In the genomic region with DNA sequence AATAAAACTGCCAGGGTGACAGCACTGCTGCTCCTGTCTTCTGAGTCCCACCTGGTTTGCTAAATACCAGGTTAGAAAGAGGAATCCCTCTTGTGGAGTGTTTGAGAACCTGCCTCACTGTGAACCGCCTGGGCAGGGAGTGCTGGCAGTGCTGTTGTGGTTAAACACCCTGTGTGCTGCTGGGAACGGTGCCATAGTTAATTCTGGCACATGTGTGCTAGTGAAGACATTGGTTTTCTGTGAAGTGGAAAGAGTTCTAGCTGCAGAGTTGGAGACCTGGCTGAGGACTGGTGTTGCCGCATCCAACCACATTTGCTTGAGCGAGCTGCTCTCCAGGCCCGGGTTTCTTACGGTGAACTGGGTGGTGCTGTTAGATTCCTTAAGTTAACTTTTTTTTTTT, we compare ENCODE assay signal across 7 cellular contexts.
DNase-seq lines count a peak whose midpoint lies in the region; ATAC-seq and TF ChIP-seq lines count a peak whose summit lies in the region.

No MANE protein-coding gene starts in this region.

- peak in 4 of 7 experiments; percentile 15 to 51 (median 29) for TF ChIP-seq CTCF in stomach (IDR thresholded peaks at IDR 0.05)

- 60% methylated on average over 6 of the region's 6 CpGs for WGBS in right cardiac atrium
- WGBS in stomach, 5 donors = 52 to 70% (median 64%) methylated on average over 6 of the region's 6 CpGs

- peak; percentile 96 for DNase-seq in Jurkat, Clone E6-1 (ENCODE audit: low read depth, low spot score)
- DNase-seq in adipocyte (ENCODE audit: low read depth) (peak; percentile 54), right cardiac atrium (peak; percentile 69 to 83 (median 71)), stomach (peak; percentile 83), NCI-H82 treated with DMSO at 0.1 percent for 48 hours (lab: John Stamatoyannopoulos, UW; ENCODE audit: unreplicated experiment) (no peak)

- TF ChIP-seq EP300 in stomach (IDR thresholded peaks at IDR 0.05) = no peak

- intact Hi-C loops in right cardiac atrium (cut with DNase I) = loop anchor here in 2 of 4 donors (10.0 kb wide), 1 partner anchor 67 kb away; no protein-coding TSS in a partner anchor
- intact Hi-C loops in stomach (cut with DNase I; ENCODE audit: low total_unique reads) = no loop called here

- H3K9ac ChIP-seq in adipocyte (ENCODE audit: low read length) = no peak overlapping the region

- no peak overlapping the region for H3K27ac ChIP-seq in right cardiac atrium (ENCODE audit: low read length)
- peak overlapping the region in 2 of 5 donors; percentile 14 to 55 for H3K27ac ChIP-seq in stomach

- no peak overlapping the region for H3K4me3 ChIP-seq in Jurkat, Clone E6-1 (ENCODE audit: low read length)
- H3K4me3 ChIP-seq in adipocyte (ENCODE audit: low read length) (no peak overlapping the region), right cardiac atrium (ENCODE audit: low read length) (no peak overlapping the region), stomach (no peak overlapping the region)

- TF ChIP-seq POLR2A in stomach (IDR thresholded peaks at IDR 0.05) = no peak

- H3K9me3 ChIP-seq in adipocyte (ENCODE audit: control insufficient read depth, low read length) (no peaks in the 10 kb centered on the region), right cardiac atrium (ENCODE audit: control insufficient read depth, low read length) (no peaks in the 10 kb centered on the region), stomach (no peaks in the 10 kb centered on the region)

- peak; percentile 80 to 86 for ATAC-seq in right cardiac atrium
- no peak for ATAC-seq in GM18517 (IDR thresholded peaks at IDR 0.05; ENCODE audit: unreplicated experiment)
- no peak for ATAC-seq in activated CD4-positive, CD25-positive, alpha-beta regulatory T cell treated with anti-CD3 and anti-CD28 coated beads, Interleukin-2, amount 50 U/mL, for 24 hours

- peaks cover 38% of the 10 kb centered on the region for H3K36me3 ChIP-seq in adipocyte (ENCODE audit: control insufficient read depth, insufficient read depth, low read length, severe bottlenecking)
- H3K36me3 ChIP-seq in stomach = peaks cover 23 to 91% (median 78%) of the 10 kb centered on the region in 4 donors

- H3K4me1 ChIP-seq in adipocyte (ENCODE audit: control insufficient read depth, insufficient read depth, low read length) (peaks cover 54% of the 10 kb centered on the region), right cardiac atrium (ENCODE audit: control insufficient read depth, insufficient read depth, low read length) (peaks cover 5% of the 10 kb centered on the region), stomach (peaks cover 7 to 27% (median 14%) of the 10 kb centered on the region in 4 donors)

- no peaks in the 10 kb centered on the region for H3K27me3 ChIP-seq in adipocyte (replicated peaks; ENCODE audit: control insufficient read depth, insufficient read depth, low read length)
- H3K27me3 ChIP-seq in right cardiac atrium (ENCODE audit: control insufficient read depth, insufficient read depth) = no peaks in the 10 kb centered on the region
- H3K27me3 ChIP-seq in stomach = no peaks in the 10 kb centered on the region

Comparison
In these comparisons a context has a peak if more than half of its experiments do, and no peak if none do; other contexts are left out.
1. ATAC-seq: peak in right cardiac atrium (2 of 2); none in GM18517 (single experiment) and activated CD4-positive, CD25-positive, alpha-beta regulatory T cell treated with anti-CD3 and anti-CD28 coated beads, Interleukin-2, amount 50 U/mL, for 24 hours (0 of 2).